12 cellular contexts compared by ENCODE assay signal in the genomic region with DNA sequence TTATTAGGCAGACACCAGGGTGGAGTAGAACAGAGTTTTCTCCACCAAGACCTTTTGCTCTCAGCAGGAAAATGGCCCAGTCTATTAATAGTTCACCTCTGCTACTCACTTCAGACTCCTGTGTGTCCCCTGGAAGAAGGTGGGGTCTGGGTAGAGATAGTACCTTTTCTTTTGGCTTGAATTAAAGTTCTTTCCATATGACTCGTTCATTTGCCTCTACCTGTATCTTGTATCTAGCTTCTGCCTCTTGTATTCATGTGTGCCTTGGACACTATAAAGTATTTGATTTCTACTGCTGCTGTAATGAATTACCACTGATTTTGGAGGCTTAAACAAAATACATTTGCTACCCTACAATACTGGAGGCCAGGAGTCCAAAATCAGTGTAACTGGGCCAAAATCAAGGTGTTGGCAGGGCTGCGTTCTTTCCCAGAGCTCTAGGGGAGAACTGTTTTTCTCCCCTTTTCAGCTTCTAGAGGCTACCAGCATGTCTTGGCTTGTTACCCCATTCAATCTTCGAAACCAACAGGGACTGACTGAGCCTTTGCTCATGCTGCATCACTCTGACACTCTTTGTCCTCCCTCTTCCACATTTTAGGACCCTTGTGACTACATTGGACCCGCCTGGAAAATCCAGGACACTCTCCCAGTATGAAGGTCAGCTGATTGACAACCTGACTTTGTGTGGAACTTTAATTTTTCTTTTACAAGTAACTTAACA.
"Had no signal": no experiment of that assay in that cellular context is flagged by ENCODE, and none has a peak within 500 bp of the region (broad histone marks: within the 10 kb centered on the region; RNA-seq: fewer than 3 reads in every experiment).

No MANE protein-coding gene starts in this region.

- H3K27me3 ChIP-seq: ascending aorta, breast epithelium, left lung, neutrophil, right atrium auricular region, tibial artery, uterus had no signal

- H3K36me3 ChIP-seq: ascending aorta, breast epithelium, left lung, neutrophil, right atrium auricular region, tibial artery, uterus had no signal

- DNase-seq: activated B cell treated with CpG ODN at 0.5 μM for 24 hours, dorsolateral prefrontal cortex, kidney, left lung, natural killer cell, tibial artery, uterus had no signal

- H3K4me1 ChIP-seq: ascending aorta, breast epithelium, left lung, right atrium auricular region, tibial artery, uterus had no signal

- H3K27ac ChIP-seq: ascending aorta, breast epithelium, left lung, neutrophil, right atrium auricular region, skin epidermis, tibial artery, uterus had no signal

- H3K9me3 ChIP-seq: ascending aorta, breast epithelium, left lung, neutrophil, right atrium auricular region, tibial artery, uterus had no signal

- H3K4me3 ChIP-seq: ascending aorta, breast epithelium, dorsolateral prefrontal cortex, left lung, right atrium auricular region, skin epidermis, tibial artery, uterus had no signal
